Comparison of ENCODE assay signal across 28 cellular contexts in genomic region chr19:40638327-40638726, GRCh38.
"Had no signal": no experiment of that assay in that cellular context is flagged by ENCODE, and none has a peak within 500 bp of the region (broad histone marks: within the 10 kb centered on the region; RNA-seq: fewer than 3 reads in every experiment).

No MANE protein-coding gene starts in this region.

- H3K9me3 ChIP-seq: ovary, psoas muscle, right lobe of liver, sigmoid colon, stomach, thoracic aorta, thyroid gland, tibial nerve, upper lobe of left lung, vagina had no signal

- H3K4me3 ChIP-seq: neural progenitor cell, ovary, psoas muscle, right lobe of liver, sigmoid colon, stomach, thoracic aorta, thyroid gland, tibial nerve, upper lobe of left lung, vagina had no signal

- DNase-seq: occipital lobe; ovary; psoas muscle; right cardiac atrium; right lobe of liver; sigmoid colon; small intestine; stimulated activated CD4-positive, alpha-beta T cell treated with anti-CD3 and anti-CD28 coated beads, Interleukin-15, amount 100 ng/mL, for 24 hours; stimulated activated CD4-positive, alpha-beta T cell treated with anti-CD3 and anti-CD28 coated beads, Interleukin-2, amount 100 ng/mL, for 24 hours; stimulated activated CD4-positive, alpha-beta T cell treated with anti-CD3 and anti-CD28 coated beads, Interleukin-2, amount 100 ng/mL, for 48 hours; stimulated activated CD4-positive, alpha-beta T cell treated with anti-CD3 and anti-CD28 coated beads, Interleukin-4, amount 100 ng/mL, for 24 hours; stimulated activated CD8-positive, alpha-beta memory T cell treated with anti-CD3 and anti-CD28 coated beads, Interleukin-4, amount 100 ng/mL, for 48 hours; stimulated activated naive CD4-positive, alpha-beta T cell treated with Interleukin-2 at 50 U/mL for 16 hours; stomach; thyroid gland; trophoblast cell; upper lobe of left lung had no signal

- H3K27ac ChIP-seq: neural progenitor cell, ovary, parathyroid adenoma, psoas muscle, right lobe of liver, sigmoid colon, thyroid gland, upper lobe of left lung, vagina had no signal

- H3K9me3 Mint-ChIP-seq: naive thymus-derived CD8-positive, alpha-beta T cell; nephron; neural progenitor cell; stimulated activated memory B cell treated with anti-CD40 and anti-IgM and Interleukin-4, amounts not matched to agents 10 μg/mL and 1 μg/mL and 100 μg/mL, for 72 hours; stimulated activated naive CD8-positive, alpha-beta T cell treated with anti-CD3 and anti-CD28 coated beads, Interleukin-15, Interleukin-2, amounts not matched to agents 100 ng/mL and 50 ng/mL, for 24 hours had no signal

- H3K4me1 ChIP-seq: parathyroid adenoma, psoas muscle, right lobe of liver had no signal

- H3K27ac Mint-ChIP-seq: naive thymus-derived CD8-positive, alpha-beta T cell; neural progenitor cell; progenitor cell of endocrine pancreas; stimulated activated naive CD8-positive, alpha-beta T cell treated with anti-CD3 and anti-CD28 coated beads, Interleukin-15, Interleukin-2, amounts not matched to agents 100 ng/mL and 50 ng/mL, for 24 hours had no signal

- H3K36me3 Mint-ChIP-seq: naive thymus-derived CD8-positive, alpha-beta T cell; neural progenitor cell; stimulated activated memory B cell treated with anti-CD40 and anti-IgM and Interleukin-4, amounts not matched to agents 10 μg/mL and 1 μg/mL and 100 μg/mL, for 72 hours had no signal

- H3K9ac ChIP-seq: neural progenitor cell, parathyroid adenoma had no signal

- FAIRE-seq: small intestine, urothelium cell line had no signal

- H3K36me3 ChIP-seq: neural progenitor cell, ovary, right lobe of liver, sigmoid colon, stomach, thoracic aorta, thyroid gland, tibial nerve, upper lobe of left lung, vagina had no signal

- H3K4me3 Mint-ChIP-seq: naive thymus-derived CD8-positive, alpha-beta T cell; nephron; neural progenitor cell; stimulated activated memory B cell treated with anti-CD40 and anti-IgM and Interleukin-4, amounts not matched to agents 10 μg/mL and 1 μg/mL and 100 μg/mL, for 72 hours; stimulated activated naive CD8-positive, alpha-beta T cell treated with anti-CD3 and anti-CD28 coated beads, Interleukin-15, Interleukin-2, amounts not matched to agents 100 ng/mL and 50 ng/mL, for 24 hours had no signal

- ATAC-seq: naive thymus-derived CD8-positive, alpha-beta T cell; psoas muscle; right cardiac atrium; right lobe of liver; stimulated activated memory B cell treated with anti-CD40 and anti-IgM and Interleukin-4, amounts not matched to agents 10 μg/mL and 1 μg/mL and 100 μg/mL, for 72 hours had no signal
